Comparison of ENCODE assay signal across 22 cellular contexts in the genomic region with DNA sequence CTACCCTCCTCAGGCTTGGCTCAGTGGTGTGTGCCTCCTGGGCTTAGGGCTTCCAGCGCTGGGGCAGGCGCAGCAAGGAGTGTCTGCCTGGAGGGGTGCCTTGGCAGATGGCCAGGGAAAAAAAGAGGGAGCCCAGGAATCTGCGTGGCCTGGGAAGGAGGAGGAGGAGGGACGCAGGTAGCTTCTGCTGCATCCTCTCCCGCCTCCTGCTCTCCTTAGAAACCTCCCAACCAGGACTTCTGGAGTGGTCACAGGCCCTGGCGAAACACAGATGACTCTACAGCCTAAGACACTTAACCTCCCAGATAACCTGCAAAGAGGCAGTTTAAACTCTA. TPM values are rescaled to one million over a fixed set of nuclear protein-coding genes. Genes with fewer than 3 reads are reported as not detected.
DNase-seq lines count a peak whose midpoint lies in the region; ATAC-seq and TF ChIP-seq lines count a peak whose summit lies in the region.
"Had no signal": no experiment of that assay in that cellular context is flagged by ENCODE, and none has a peak within 500 bp of the region (broad histone marks: within the 10 kb centered on the region; RNA-seq: fewer than 3 reads in every experiment).

No MANE protein-coding gene starts in this region.

- no peaks in the 10 kb centered on the region for H3K27me3 ChIP-seq in Panc1 (ENCODE audit: control insufficient read depth, insufficient read depth, low read length)
- no peaks in the 10 kb centered on the region for H3K27me3 ChIP-seq in fibroblast of lung (ENCODE audit: control insufficient read depth, insufficient read depth, low read length)
- no peaks in the 10 kb centered on the region for H3K27me3 ChIP-seq in gastrocnemius medialis
- no peaks in the 10 kb centered on the region for H3K27me3 ChIP-seq in PC-3 (ENCODE audit: low read length)
- H3K27me3 ChIP-seq: brain microvascular endothelial cell, right lobe of liver had no signal

- H3K27ac ChIP-seq in Panc1 (ENCODE audit: low read length) (peak overlapping the region; percentile 34), fibroblast of lung (ENCODE audit: insufficient read depth, low read length) (peak overlapping the region; percentile 34), gastrocnemius medialis (peak overlapping the region; percentile 35 to 99 (median 98)), PC-3 (ENCODE audit: low read length) (no peak overlapping the region)
- H3K27ac ChIP-seq: brain microvascular endothelial cell, KMS-11, parathyroid adenoma, right lobe of liver had no signal

- DNase-seq in HFFc6, result no peak
- no peak for DNase-seq in Panc1 (ENCODE audit: low read depth, low spot score)
- DNase-seq in fibroblast of lung (ENCODE audit: low read depth in 2 of 2), result no peak
- DNase-seq in gastrocnemius medialis, result no peak
- DNase-seq in PC-3, result no peak
- no peak for DNase-seq in NCI-H1694 treated with DMSO at 0.1 percent for 48 hours (lab: John Stamatoyannopoulos, UW)
- DNase-seq: activated CD4-positive, alpha-beta T cell treated with anti-CD3 and anti-CD28 coated beads, Interleukin-2, amount 10 ng/mL, durations not matched to agents 7 days and 5 days; activated naive CD8-positive, alpha-beta T cell treated with anti-CD3 and anti-CD28 coated beads, Interleukin-2, amount 10 ng/mL, durations not matched to agents 7 days and 5 days; brain microvascular endothelial cell; CD4-positive, CD25-positive, alpha-beta regulatory T cell; DMS153; H9; naive thymus-derived CD4-positive, alpha-beta T cell; NCI-H2029; NCI-H446; right lobe of liver; stimulated activated CD4-positive, alpha-beta T cell treated with anti-CD3 and anti-CD28 coated beads, Interleukin-15, amount 100 ng/mL, for 24 hours; stimulated activated CD8-positive, alpha-beta memory T cell treated with anti-CD3 and anti-CD28 coated beads, Interleukin-4, amount 100 ng/mL, for 48 hours; T-helper 2 cell had no signal

- H3K9ac ChIP-seq in fibroblast of lung (ENCODE audit: insufficient read depth, low read length), result no peak overlapping the region
- H3K9ac ChIP-seq in PC-3 (ENCODE audit: low read length), result no peak overlapping the region
- H3K9ac ChIP-seq: KMS-11, parathyroid adenoma had no signal

- H3K4me1 ChIP-seq in Panc1 (ENCODE audit: control insufficient read depth, insufficient read depth, low read length) (peaks cover 62% of the 10 kb centered on the region), fibroblast of lung (ENCODE audit: control insufficient read depth, extremely low read depth, insufficient read depth, low read length) (peaks cover 70% of the 10 kb centered on the region), gastrocnemius medialis (peaks cover 90 to 97% of the 10 kb centered on the region in 2 donors), PC-3 (ENCODE audit: insufficient read depth, low read length) (peaks cover 22% of the 10 kb centered on the region)

- CTCF ChIA-PET in Panc1 (lab: Charles Lee) (no interaction called here), PC-3 (lab: Charles Lee) (no interaction called here)

- no peak overlapping the region for H2AFZ ChIP-seq in fibroblast of lung (ENCODE audit: low read length)
- H2AFZ ChIP-seq in PC-3 (ENCODE audit: low read length), result no peak overlapping the region
- H2AFZ ChIP-seq: parathyroid adenoma had no signal

- peaks cover 4% of the 10 kb centered on the region for H4K20me1 ChIP-seq in fibroblast of lung (ENCODE audit: control insufficient read depth, extremely low read depth, insufficient read depth, low read length)
- peaks cover 5% of the 10 kb centered on the region; the same call in 1 of the 2 replicates for H4K20me1 ChIP-seq in PC-3 (ENCODE audit: low read length)

- no peaks in the 10 kb centered on the region for H3K9me2 ChIP-seq in PC-3 (replicated peaks; ENCODE audit: low read length)

- ATAC-seq in Panc1 (no peak), gastrocnemius medialis (no peak), PC-3 (no peak)
- ATAC-seq in activated CD4-positive, CD25-positive, alpha-beta regulatory T cell treated with anti-CD3 and anti-CD28 coated beads, Interleukin-2, amount 50 U/mL, for 24 hours, result no peak
- ATAC-seq: naive thymus-derived CD4-positive, alpha-beta T cell; right lobe of liver had no signal

- in situ Hi-C loops in Panc1 (cut with HindIII; ENCODE audit: low pct_unique_long_range_greater_than_20kb, low sequenced_read_pairs), result no loop called here
- in situ Hi-C loops in gastrocnemius medialis (cut with MboI; ENCODE audit: low sequenced_read_pairs in 4 of 4), result no loop called here

- no peak for TF ChIP-seq POLR2A in gastrocnemius medialis (IDR thresholded peaks at IDR 0.05)

- TF ChIP-seq CTCF in HFFc6 (IDR thresholded peaks at IDR 0.05) (no peak), Panc1 (IDR thresholded peaks at IDR 0.05) (no peak), fibroblast of lung (conservative IDR thresholded peaks at IDR 0.05 in 1 of 2, IDR thresholded peaks at IDR 0.05 in 1 of 2; ENCODE audit: low read depth in 1 of 2, low read length in 2 of 2) (no peak), gastrocnemius medialis (IDR thresholded peaks at IDR 0.05 in 4 of 5, conservative IDR thresholded peaks at IDR 0.05 in 1 of 5) (no peak), PC-3 (conservative IDR thresholded peaks at IDR 0.05; ENCODE audit: low read depth, low read length) (no peak)

- intact Hi-C loops in Panc1 (cut with micrococcal nuclease; ENCODE audit: unreplicated experiment), result no loop called here
- intact Hi-C loops in gastrocnemius medialis (cut with DNase I; ENCODE audit: low total_unique reads), result no loop called here
- intact Hi-C loops in PC-3 (cut with micrococcal nuclease), result no loop called here

- peaks cover 11% of the 10 kb centered on the region for H3K36me3 Mint-ChIP-seq in HFFc6 (ENCODE audit: low read depth)
- H3K36me3 Mint-ChIP-seq: activated naive CD8-positive, alpha-beta T cell treated with anti-CD3 and anti-CD28 coated beads, Interleukin-2, amount 10 ng/mL, durations not matched to agents 7 days and 5 days; CD4-positive, CD25-positive, alpha-beta regulatory T cell; naive thymus-derived CD4-positive, alpha-beta T cell had no signal

- H3K27ac Mint-ChIP-seq in HFFc6, result 0 out of 2 replicates have a peak overlapping the region, but pooled peaks have one; percentile 5
- H3K27ac Mint-ChIP-seq: activated CD4-positive, alpha-beta T cell treated with anti-CD3 and anti-CD28 coated beads, Interleukin-2, amount 10 ng/mL, durations not matched to agents 7 days and 5 days; activated naive CD8-positive, alpha-beta T cell treated with anti-CD3 and anti-CD28 coated beads, Interleukin-2, amount 10 ng/mL, durations not matched to agents 7 days and 5 days; naive thymus-derived CD4-positive, alpha-beta T cell had no signal

- no TSS peak for BruUV-seq in Panc1 (replicated peaks; lab: Mats Ljungman, UMichigan)
- BruUV-seq in PC-3 (replicated peaks; lab: Mats Ljungman, UMichigan), result no TSS peak

- POLR2A ChIA-PET in Panc1 (lab: Charles Lee) (no interaction called here), PC-3 (lab: Charles Lee; ENCODE audit: unreplicated experiment) (no interaction called here)

- peaks cover 3% of the 10 kb centered on the region for H3K27me3 Mint-ChIP-seq in HFFc6 (ENCODE audit: insufficient read depth)

- H3K4me2 ChIP-seq in fibroblast of lung (ENCODE audit: extremely low read depth, insufficient read depth, low read length) (peak overlapping the region; percentile 18), PC-3 (ENCODE audit: low read length) (no peak overlapping the region)
- H3K4me2 ChIP-seq: KMS-11 had no signal

- peaks cover 73% of the 10 kb centered on the region for H3K4me1 Mint-ChIP-seq in HFFc6 (ENCODE audit: low read depth)
- H3K4me1 Mint-ChIP-seq: activated CD4-positive, alpha-beta T cell treated with anti-CD3 and anti-CD28 coated beads, Interleukin-2, amount 10 ng/mL, durations not matched to agents 7 days and 5 days; activated naive CD8-positive, alpha-beta T cell treated with anti-CD3 and anti-CD28 coated beads, Interleukin-2, amount 10 ng/mL, durations not matched to agents 7 days and 5 days; CD4-positive, CD25-positive, alpha-beta regulatory T cell had no signal

- H3F3A ChIP-seq in PC-3 (ENCODE audit: low read length, unreplicated experiment), result no peaks in the 10 kb centered on the region

- H3K9me3 ChIP-seq in Panc1 (ENCODE audit: control insufficient read depth, insufficient read depth, low read depth, low read length) (no peaks in the 10 kb centered on the region), fibroblast of lung (ENCODE audit: control insufficient read depth, insufficient read depth, low read depth, low read length) (no peaks in the 10 kb centered on the region), gastrocnemius medialis (no peaks in the 10 kb centered on the region), PC-3 (ENCODE audit: low read length) (no peaks in the 10 kb centered on the region)
- H3K9me3 ChIP-seq: right lobe of liver had no signal

- no peaks in the 10 kb centered on the region for H3K9me3 Mint-ChIP-seq in HFFc6
- H3K9me3 Mint-ChIP-seq: activated CD4-positive, alpha-beta T cell treated with anti-CD3 and anti-CD28 coated beads, Interleukin-2, amount 10 ng/mL, durations not matched to agents 7 days and 5 days; activated naive CD8-positive, alpha-beta T cell treated with anti-CD3 and anti-CD28 coated beads, Interleukin-2, amount 10 ng/mL, durations not matched to agents 7 days and 5 days; H9; naive thymus-derived CD4-positive, alpha-beta T cell had no signal

- no peak overlapping the region for H3K4me3 Mint-ChIP-seq in HFFc6
- H3K4me3 Mint-ChIP-seq: activated CD4-positive, alpha-beta T cell treated with anti-CD3 and anti-CD28 coated beads, Interleukin-2, amount 10 ng/mL, durations not matched to agents 7 days and 5 days; activated naive CD8-positive, alpha-beta T cell treated with anti-CD3 and anti-CD28 coated beads, Interleukin-2, amount 10 ng/mL, durations not matched to agents 7 days and 5 days; CD4-positive, CD25-positive, alpha-beta regulatory T cell; naive thymus-derived CD4-positive, alpha-beta T cell had no signal

- H3K79me2 ChIP-seq in fibroblast of lung (ENCODE audit: control insufficient read depth, insufficient read depth, low read length), result peaks cover 97% of the 10 kb centered on the region
- peaks cover 92% of the 10 kb centered on the region for H3K79me2 ChIP-seq in PC-3 (ENCODE audit: low read length)

- H3K36me3 ChIP-seq in Panc1 (ENCODE audit: control insufficient read depth, insufficient read depth, low read length) (no peaks in the 10 kb centered on the region), fibroblast of lung (ENCODE audit: control insufficient read depth, insufficient read depth, low read length) (peaks cover 18% of the 10 kb centered on the region), gastrocnemius medialis (no peaks in the 10 kb centered on the region), PC-3 (ENCODE audit: low read depth, low read length) (no peaks in the 10 kb centered on the region)
- H3K36me3 ChIP-seq: right lobe of liver had no signal

- no peak overlapping the region for H3K4me3 ChIP-seq in Panc1 (ENCODE audit: low read depth in 2 of 2, low read length in 2 of 2)
- no peak overlapping the region for H3K4me3 ChIP-seq in fibroblast of lung (replicated peaks in 1 of 4; ENCODE audit: control extremely low read depth in 1 of 4, insufficient read depth in 1 of 4, low read depth in 3 of 4, low read length in 4 of 4)
- no peak overlapping the region for H3K4me3 ChIP-seq in gastrocnemius medialis
- H3K4me3 ChIP-seq in PC-3 (ENCODE audit: low read length), result no peak overlapping the region
- H3K4me3 ChIP-seq: right lobe of liver had no signal

RNA-seq across cellular contexts. Expression of a gene that starts 7.3 kb away (rescaled TPM):
- total RNA-seq in HFFc6 (2021; fragmentation: NEBNext Ultra II Directional; extraction: Animal tissue kit (Norgen Biotek cat#: 25700)), result 100 to 1,000 TPM; 126 to 148 (median 130) TPM
- total RNA-seq in Panc1 (2021; ENCODE audit: unreplicated experiment) (120 TPM), fibroblast of lung (26.5 and 36.8 TPM in 2 replicates), gastrocnemius medialis (100 to 1,000 TPM; 101 to 153 (median 145) TPM), PC-3 (2014; rRNA removed) (49.3 and 68.0 TPM in 2 replicates)
- 112 TPM for polyA plus RNA-seq in Panc1 (2012; ENCODE audit: insufficient read length)
- polyA plus RNA-seq in fibroblast of lung, result 32.8 and 66.5 TPM in 2 replicates
- polyA plus RNA-seq in fibroblast of lung (2012), result 68.9 and 146 TPM in 2 replicates
- polyA minus RNA-seq in fibroblast of lung (ENCODE audit: low replicate concordance), result 37.6 and 115 TPM in 2 replicates
- total RNA-seq: activated naive CD8-positive, alpha-beta T cell treated with anti-CD3 and anti-CD28 coated beads, Interleukin-2, amount 10 ng/mL, durations not matched to agents 7 days and 5 days; naive thymus-derived CD4-positive, alpha-beta T cell had no signal
- polyA plus RNA-seq: naive thymus-derived CD4-positive, alpha-beta T cell had no signal

RNA-seq across cellular contexts. Expression of a gene that starts 40.0 kb away (rescaled TPM):
- total RNA-seq in HFFc6 (2021; fragmentation: NEBNext Ultra II Directional; extraction: Animal tissue kit (Norgen Biotek cat#: 25700)), result not detected
- total RNA-seq in Panc1 (2021; ENCODE audit: unreplicated experiment) (2.7 TPM), fibroblast of lung (not detected in 2 replicates), gastrocnemius medialis (not detected), PC-3 (2014; rRNA removed) (not detected in 2 replicates)
- polyA plus RNA-seq in Panc1 (2012; ENCODE audit: insufficient read length), result not detected
- not detected in 2 replicates for polyA plus RNA-seq in fibroblast of lung
- polyA plus RNA-seq in fibroblast of lung (2012), result 0.40 TPM in 1 of 2 replicates, not detected in the other
- not detected in 2 replicates for polyA minus RNA-seq in fibroblast of lung (ENCODE audit: low replicate concordance)
- total RNA-seq: activated CD4-positive, alpha-beta T cell treated with anti-CD3 and anti-CD28 coated beads, Interleukin-2, amount 10 ng/mL, durations not matched to agents 7 days and 5 days; activated naive CD8-positive, alpha-beta T cell treated with anti-CD3 and anti-CD28 coated beads, Interleukin-2, amount 10 ng/mL, durations not matched to agents 7 days and 5 days; CD4-positive, CD25-positive, alpha-beta regulatory T cell; H9; naive thymus-derived CD4-positive, alpha-beta T cell; right lobe of liver had no signal
- polyA plus RNA-seq: CD4-positive, CD25-positive, alpha-beta regulatory T cell; naive thymus-derived CD4-positive, alpha-beta T cell had no signal

RNA-seq across cellular contexts. Expression of a gene that starts 51.8 kb away (rescaled TPM):
- total RNA-seq in HFFc6 (2021; fragmentation: NEBNext Ultra II Directional; extraction: Animal tissue kit (Norgen Biotek cat#: 25700)), result not detected
- total RNA-seq in Panc1 (2021; ENCODE audit: unreplicated experiment) (5.0 TPM), fibroblast of lung (not detected in 2 replicates), gastrocnemius medialis (1 to 10 TPM in 1 of 4 donors, not detected in 3; 3.0 TPM), PC-3 (2014; rRNA removed) (not detected in 2 replicates)
- polyA plus RNA-seq in Panc1 (2012; ENCODE audit: insufficient read length), result not detected
- not detected in 2 replicates for polyA plus RNA-seq in fibroblast of lung
- 0.10 TPM in 1 of 2 replicates, not detected in the other for polyA plus RNA-seq in fibroblast of lung (2012)
- not detected in 2 replicates for polyA minus RNA-seq in fibroblast of lung (ENCODE audit: low replicate concordance)
- total RNA-seq: activated CD4-positive, alpha-beta T cell treated with anti-CD3 and anti-CD28 coated beads, Interleukin-2, amount 10 ng/mL, durations not matched to agents 7 days and 5 days; activated naive CD8-positive, alpha-beta T cell treated with anti-CD3 and anti-CD28 coated beads, Interleukin-2, amount 10 ng/mL, durations not matched to agents 7 days and 5 days; CD4-positive, CD25-positive, alpha-beta regulatory T cell; H9; naive thymus-derived CD4-positive, alpha-beta T cell; right lobe of liver had no signal
- polyA plus RNA-seq: CD4-positive, CD25-positive, alpha-beta regulatory T cell; naive thymus-derived CD4-positive, alpha-beta T cell had no signal
